In the genomic region with DNA sequence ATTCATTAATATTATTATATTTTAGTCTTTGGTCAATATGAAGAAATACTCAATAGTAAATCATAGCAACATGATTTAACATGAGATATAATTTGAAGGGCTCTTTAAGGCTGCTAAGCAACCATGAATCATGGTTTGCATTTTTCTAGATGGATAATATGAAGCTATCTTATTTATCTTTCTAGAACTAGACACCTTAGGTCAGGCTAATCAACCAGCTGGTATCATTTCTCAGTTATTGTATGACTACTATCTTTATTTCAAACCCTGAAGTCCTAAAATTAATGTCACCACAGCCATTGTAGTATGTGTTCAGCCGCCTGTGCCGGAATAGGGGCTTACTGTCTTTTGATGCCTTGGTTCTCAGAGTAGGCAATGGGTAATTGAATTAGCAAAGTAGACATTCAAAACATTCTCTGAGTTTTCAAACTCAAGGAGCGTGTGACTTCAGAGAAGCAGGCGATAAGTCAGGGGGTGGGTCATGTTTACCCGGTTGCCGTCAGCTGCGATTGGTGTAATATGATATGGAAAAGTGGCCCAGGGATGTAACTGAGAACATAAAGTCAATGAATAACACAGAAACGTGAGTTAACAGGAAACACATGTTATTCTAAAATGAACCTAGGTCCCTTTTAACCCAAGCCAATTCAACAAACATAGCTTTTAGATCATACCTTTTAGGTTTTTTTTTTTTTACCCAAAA, we compare ENCODE assay signal across 8 cellular contexts.
DNase-seq lines count a peak whose midpoint lies in the region; ATAC-seq and TF ChIP-seq lines count a peak whose summit lies in the region.
"Had no signal": no experiment of that assay in that cellular context is flagged by ENCODE, and none has a peak within 500 bp of the region (broad histone marks: within the 10 kb centered on the region; RNA-seq: fewer than 3 reads in every experiment).

No MANE protein-coding gene starts in this region.

- no peaks in the 10 kb centered on the region for H3K36me3 Mint-ChIP-seq in progenitor cell of endocrine pancreas (ENCODE audit: insufficient read depth)
- no peaks in the 10 kb centered on the region for H3K36me3 Mint-ChIP-seq in stimulated activated naive B cell treated with anti-CD40 and anti-IgM and Interleukin-4, amounts not matched to agents 10 μg/mL and 1 μg/mL and 100 μg/mL, for 72 hours

- no peak for ATAC-seq in stimulated activated naive B cell treated with anti-CD40 and anti-IgM and Interleukin-4, amounts not matched to agents 10 μg/mL and 1 μg/mL and 100 μg/mL, for 72 hours (replicated peaks)

- no peak overlapping the region for H3K4me3 Mint-ChIP-seq in progenitor cell of endocrine pancreas (ENCODE audit: low read depth)
- no peak overlapping the region for H3K4me3 Mint-ChIP-seq in stimulated activated naive B cell treated with anti-CD40 and anti-IgM and Interleukin-4, amounts not matched to agents 10 μg/mL and 1 μg/mL and 100 μg/mL, for 72 hours

- no peaks in the 10 kb centered on the region for H3K27me3 Mint-ChIP-seq in progenitor cell of endocrine pancreas
- peaks cover 0 to 5% of the 10 kb centered on the region in 2 donors for H3K27me3 Mint-ChIP-seq in stimulated activated naive B cell treated with anti-CD40 and anti-IgM and Interleukin-4, amounts not matched to agents 10 μg/mL and 1 μg/mL and 100 μg/mL, for 72 hours

- peak; percentile 35 for DNase-seq in HFF-Myc (ENCODE audit: extremely low read depth, low read depth)
- DNase-seq in NCI-H345 (lab: John Stamatoyannopoulos, UW): peak; percentile 43
- peak; percentile 92 to 96 for DNase-seq in dermis microvascular lymphatic vessel endothelial cell (ENCODE audit: low read depth in 2 of 2)
- DNase-seq in progenitor cell of endocrine pancreas (ENCODE audit: low spot score, unreplicated experiment): no peak
- DNase-seq in NCI-H2227 (lab: John Stamatoyannopoulos, UW; ENCODE audit: unreplicated experiment): no peak
- no peak for DNase-seq in stimulated activated naive B cell treated with anti-CD40 and anti-IgM and Interleukin-4, amounts not matched to agents 10 μg/mL and 1 μg/mL and 100 μg/mL, for 72 hours
- no peak for DNase-seq in activated CD8-positive, alpha-beta memory T cell treated with anti-CD3 and anti-CD28 coated beads for 24 hours
- DNase-seq: occipital lobe had no signal

- no peak for TF ChIP-seq CTCF in HFF-Myc (IDR thresholded peaks at IDR 0.05; ENCODE audit: low read depth, low read length, missing control alignments)
- no peak for TF ChIP-seq CTCF in progenitor cell of endocrine pancreas (IDR thresholded peaks at IDR 0.05; ENCODE audit: unreplicated experiment)

- no peaks in the 10 kb centered on the region for H3K9me3 Mint-ChIP-seq in progenitor cell of endocrine pancreas (ENCODE audit: low read depth)
- peaks cover 0 to 3% of the 10 kb centered on the region in 2 donors for H3K9me3 Mint-ChIP-seq in stimulated activated naive B cell treated with anti-CD40 and anti-IgM and Interleukin-4, amounts not matched to agents 10 μg/mL and 1 μg/mL and 100 μg/mL, for 72 hours

- H3K4me3 ChIP-seq in HFF-Myc (replicated peaks; ENCODE audit: low read depth, low read length): no peak overlapping the region

- peak overlapping the region; percentile 80 for H3K27ac Mint-ChIP-seq in progenitor cell of endocrine pancreas
- H3K27ac Mint-ChIP-seq in stimulated activated naive B cell treated with anti-CD40 and anti-IgM and Interleukin-4, amounts not matched to agents 10 μg/mL and 1 μg/mL and 100 μg/mL, for 72 hours: no peak overlapping the region

- H3K4me1 Mint-ChIP-seq in progenitor cell of endocrine pancreas (ENCODE audit: low read depth): peaks cover 56% of the 10 kb centered on the region
- H3K4me1 Mint-ChIP-seq in stimulated activated naive B cell treated with anti-CD40 and anti-IgM and Interleukin-4, amounts not matched to agents 10 μg/mL and 1 μg/mL and 100 μg/mL, for 72 hours: no peaks in the 10 kb centered on the region

Comparison
In these comparisons a context has a peak if more than half of its experiments do, and no peak if none do; other contexts are left out.
1. DNase-seq: peak in HFF-Myc (single experiment), NCI-H345 (single experiment) and dermis microvascular lymphatic vessel endothelial cell (2 of 2); none in progenitor cell of endocrine pancreas (single experiment), NCI-H2227 (single experiment), stimulated activated naive B cell treated with anti-CD40 and anti-IgM and Interleukin-4, amounts not matched to agents 10 μg/mL and 1 μg/mL and 100 μg/mL, for 72 hours (single experiment) and activated CD8-positive, alpha-beta memory T cell treated with anti-CD3 and anti-CD28 coated beads for 24 hours (single experiment).